4 cellular contexts compared by ENCODE assay signal in the genomic region with DNA sequence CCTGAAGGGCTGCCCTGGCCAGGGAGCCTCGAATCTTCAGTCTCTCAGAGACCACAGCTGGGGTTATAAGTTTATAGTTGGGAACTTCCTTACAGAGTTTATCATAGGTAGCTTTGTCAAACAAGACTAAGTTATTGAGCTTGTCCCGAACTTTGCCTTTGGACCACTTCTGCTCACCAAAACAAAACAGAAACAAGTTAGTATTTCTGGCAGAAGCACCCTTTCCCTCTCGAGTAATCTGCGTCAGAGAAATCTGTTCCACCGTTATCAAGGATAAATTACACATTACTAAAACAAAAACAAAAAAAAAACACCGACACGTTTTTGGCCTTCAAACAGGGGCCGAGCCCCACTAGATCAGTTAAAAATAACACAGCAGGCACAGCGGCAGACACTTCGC. TPM values are rescaled to one million over a fixed set of nuclear protein-coding genes. Genes with fewer than 3 reads are reported as not detected.
DNase-seq lines count a peak whose midpoint lies in the region; TF ChIP-seq lines count a peak whose summit lies in the region.
"Not testable (repeated sequence)": the region's sequence is repeated elsewhere in the genome, so short reads cannot be mapped to it uniquely, and the experiment has no call there.

No MANE protein-coding gene starts in this region.

- POLR2A ChIA-PET in OCI-LY7 (lab: Charles Lee) = interaction anchor here (1.1 kb wide), 1 partner anchor 19 kb away, joined by 4 read pairs; no protein-coding TSS in a partner anchor

- not testable (repeated sequence) for H3K9me3 ChIP-seq in OCI-LY7 (ENCODE audit: low read length)

- intact Hi-C loops in OCI-LY7 (cut with micrococcal nuclease; ENCODE audit: unreplicated experiment) = not testable (repeated sequence)

- H3K27me3 Mint-ChIP-seq in mesothelial cell of epicardium (ENCODE audit: low read depth) = not testable (repeated sequence)

- H3K4me2 ChIP-seq in OCI-LY7 (ENCODE audit: low read length) = peak overlapping the region; percentile 84

- DNase-seq in OCI-LY7 (ENCODE audit: low spot score); mesothelial cell of epicardium (ENCODE audit: low spot score in 2 of 2, unreplicated experiment in 2 of 2): not testable (repeated sequence)

- peaks cover 80% of the 10 kb centered on the region for H3K36me3 ChIP-seq in OCI-LY7 (ENCODE audit: insufficient read depth, low read length)
- H3K36me3 ChIP-seq in urinary bladder (ENCODE audit: insufficient read depth) = not testable (repeated sequence)

- H3K9me2 ChIP-seq in OCI-LY7 (ENCODE audit: insufficient read depth, low read length) = not testable (repeated sequence)

- H2AFZ ChIP-seq in OCI-LY7 (ENCODE audit: low read length) = not testable (repeated sequence)

- H3K79me2 ChIP-seq in OCI-LY7 (ENCODE audit: insufficient read depth, low read depth, low read length) = peaks cover 69% of the 10 kb centered on the region

- CTCF ChIA-PET in OCI-LY7 (lab: Charles Lee; ENCODE audit: unreplicated experiment) = not testable (repeated sequence)

- peaks cover 18% of the 10 kb centered on the region for H3K4me1 Mint-ChIP-seq in mesothelial cell of epicardium

- not testable (repeated sequence) for H3K9me3 Mint-ChIP-seq in mesothelial cell of epicardium

- TF ChIP-seq CTCF in OCI-LY7 (conservative IDR thresholded peaks at IDR 0.05; ENCODE audit: low read length); mesothelial cell of epicardium (IDR thresholded peaks at IDR 0.05; ENCODE audit: unreplicated experiment): not testable (repeated sequence)

- H3K36me3 Mint-ChIP-seq in mesothelial cell of epicardium = peaks cover 26% of the 10 kb centered on the region

- H3K4me3 Mint-ChIP-seq in mesothelial cell of epicardium = peak overlapping the region; percentile 99

- peak overlapping the region; percentile 90 for H3K27ac ChIP-seq in OCI-LY7 (ENCODE audit: low read depth, low read length, poor library complexity, severe bottlenecking)
- peak overlapping the region; percentile 96 for H3K27ac ChIP-seq in cingulate gyrus (ENCODE audit: low read depth, low read length)
- H3K27ac ChIP-seq in urinary bladder (ENCODE audit: low read depth) = peak overlapping the region; percentile 65

- BruUV-seq in OCI-LY7 (replicated peaks; lab: Mats Ljungman, UMichigan) = not testable (repeated sequence)

- peak overlapping the region; percentile 81 for H3K4me3 ChIP-seq in OCI-LY7 (ENCODE audit: low read depth, low read length, poor library complexity, severe bottlenecking)
- H3K4me3 ChIP-seq in urinary bladder (ENCODE audit: low read depth, low read length) = peak overlapping the region; percentile 82

- 5% methylated on average over 10 of the region's 10 CpGs for WGBS in urinary bladder

- peaks cover 29% of the 10 kb centered on the region; the same call in 1 of the 2 replicates for H4K20me1 ChIP-seq in OCI-LY7 (ENCODE audit: insufficient read depth, low read length)

- peak overlapping the region; percentile 99 for H3K27ac Mint-ChIP-seq in mesothelial cell of epicardium

- H3K4me1 ChIP-seq in OCI-LY7 (ENCODE audit: insufficient read depth, low read length, poor library complexity, severe bottlenecking) = peaks cover 29% of the 10 kb centered on the region
- not testable (repeated sequence) for H3K4me1 ChIP-seq in urinary bladder (ENCODE audit: insufficient read depth)

RNA-seq across cellular contexts. Expression of gene RPS25, which starts 0.8 kb away (rescaled TPM):
- 1,395 and 1,541 TPM in 2 replicates for total RNA-seq in OCI-LY7 (2014; rRNA removed; shearing (Covaris generic))
- total RNA-seq in OCI-LY7 (2022) = 1,648 and 1,680 TPM in 2 replicates
- total RNA-seq in mesothelial cell of epicardium = 1,201 to 1,234 TPM (median 1,218 TPM) in 3 replicates
- total RNA-seq in urinary bladder = 904 TPM
- 1,476 TPM for polyA plus RNA-seq in urinary bladder

RNA-seq across cellular contexts. Expression of gene TRAPPC4, which starts 1.2 kb away (rescaled TPM):
- 49.3 and 64.3 TPM in 2 replicates for total RNA-seq in OCI-LY7 (2014; rRNA removed; shearing (Covaris generic))
- 58.0 and 58.5 TPM in 2 replicates for total RNA-seq in OCI-LY7 (2022)
- total RNA-seq in mesothelial cell of epicardium = 53.9 to 56.5 TPM (median 54.5 TPM) in 3 replicates
- 40.6 TPM for total RNA-seq in urinary bladder
- 59.3 TPM for polyA plus RNA-seq in urinary bladder

RNA-seq across cellular contexts. Expression of gene SLC37A4, which starts 13.3 kb away (rescaled TPM):
- 14.5 and 14.8 TPM in 2 replicates for total RNA-seq in OCI-LY7 (2014; rRNA removed; shearing (Covaris generic))
- 16.6 and 20.5 TPM in 2 replicates for total RNA-seq in OCI-LY7 (2022)
- 29.6 to 35.3 TPM (median 33.2 TPM) in 3 replicates for total RNA-seq in mesothelial cell of epicardium
- 5.2 TPM for total RNA-seq in urinary bladder
- 9.8 TPM for polyA plus RNA-seq in urinary bladder

RNA-seq across cellular contexts. Expression of gene CENATAC, which starts 19.4 kb away (rescaled TPM):
- 47.7 and 49.7 TPM in 2 replicates for total RNA-seq in OCI-LY7 (2014; rRNA removed; shearing (Covaris generic))
- total RNA-seq in OCI-LY7 (2022) (48.1 and 60.6 TPM in 2 replicates), mesothelial cell of epicardium (65.7 to 69.1 TPM (median 66.3 TPM) in 3 replicates), urinary bladder (34.3 TPM)
- 12.8 TPM for polyA plus RNA-seq in urinary bladder

RNA-seq across cellular contexts. Expression of gene HYOU1, which starts 39.6 kb away (rescaled TPM):
- total RNA-seq in OCI-LY7 (2014; rRNA removed; shearing (Covaris generic)) = 86.6 and 97.6 TPM in 2 replicates
- total RNA-seq in OCI-LY7 (2022) (112 and 117 TPM in 2 replicates), mesothelial cell of epicardium (131 to 142 TPM (median 133 TPM) in 3 replicates), urinary bladder (32.4 TPM)
- polyA plus RNA-seq in urinary bladder = 43.8 TPM
